13 cellular contexts compared by ENCODE assay signal in genomic region chrX:75229774-75230173, GRCh38. TPM values are rescaled to one million over a fixed set of nuclear protein-coding genes. Genes with fewer than 3 reads are reported as not detected.
DNase-seq lines count a peak whose midpoint lies in the region; ATAC-seq and FAIRE-seq lines count a peak whose summit lies in the region.
"Had no signal": no experiment of that assay in that cellular context is flagged by ENCODE, and none has a peak within 500 bp of the region (broad histone marks: within the 10 kb centered on the region; RNA-seq: fewer than 3 reads in every experiment).

No MANE protein-coding gene starts in this region.

- peak; percentile 68 for FAIRE-seq in GM18507 (lab: Jason Lieb, UNC)

- ATAC-seq in GM19351 (IDR thresholded peaks at IDR 0.05; ENCODE audit: unreplicated experiment) (peak; percentile 85), HG02763 (IDR thresholded peaks at IDR 0.05; ENCODE audit: unreplicated experiment) (peak; percentile 82), HG03439 (IDR thresholded peaks at IDR 0.05; ENCODE audit: unreplicated experiment) (no peak)
- ATAC-seq: psoas muscle, upper lobe of right lung had no signal

- DNase-seq in GM18507 (ENCODE audit: extremely low spot score, insufficient read length, low read depth) (no peak), NCI-H2081 treated with DMSO at 0.1 percent for 48 hours (lab: John Stamatoyannopoulos, UW) (no peak), NCI-H526 treated with DMSO at 0.1 percent for 48 hours (lab: John Stamatoyannopoulos, UW) (no peak), cerebellar nuclear complex (lab: John Stamatoyannopoulos, UW) (no peak)
- DNase-seq in Jurkat, Clone E6-1 (ENCODE audit: low read depth, low spot score), result peak; percentile 82
- DNase-seq: NCI-H2081, psoas muscle, Right ventricle myocardium superior, upper lobe of right lung had no signal

- H3K4me3 ChIP-seq in Jurkat, Clone E6-1 (ENCODE audit: low read length), result no peak overlapping the region
- H3K4me3 ChIP-seq: lung, psoas muscle, upper lobe of right lung had no signal

RNA-seq across cellular contexts. Expression of gene UPRT, which starts 44.1 kb away (rescaled TPM):
- 9.8 TPM for polyA plus RNA-seq in Jurkat, Clone E6-1 (2012; ENCODE audit: insufficient read depth, insufficient read length)
